In the genomic region with DNA sequence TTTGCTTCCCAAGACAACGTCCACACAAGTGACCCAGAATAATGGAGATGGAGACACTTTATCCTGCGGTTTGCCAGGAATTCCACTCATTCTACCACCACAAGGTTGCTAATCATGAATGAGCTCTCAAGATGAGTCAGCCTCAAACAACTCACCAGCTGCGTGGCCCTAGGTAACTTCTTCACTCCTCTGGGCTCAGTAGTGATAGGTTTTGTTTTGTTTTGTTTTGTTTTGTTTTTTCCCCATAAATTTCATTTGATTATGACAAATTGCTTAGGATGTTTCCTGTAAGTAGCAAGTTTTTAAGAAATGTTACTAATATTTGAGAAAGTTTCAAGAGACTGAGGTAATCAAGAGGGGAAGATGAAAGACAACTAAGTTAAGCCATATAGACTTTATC, we compare ENCODE assay signal across 10 cellular contexts.
A peak's percentile ranks its signal among the peaks of the same experiment; 100 is the strongest.
DNase-seq lines count a peak whose midpoint lies in the region; ATAC-seq, FAIRE-seq and TF ChIP-seq lines count a peak whose summit lies in the region.
"Had no signal": no experiment of that assay in that cellular context is flagged by ENCODE, and none has a peak within 500 bp of the region (broad histone marks: within the 10 kb centered on the region; RNA-seq: fewer than 3 reads in every experiment).

No MANE protein-coding gene starts in this region.

- no peak for ATAC-seq in left colon

- peak overlapping the region; percentile 89 for H3K27ac ChIP-seq in endothelial cell of umbilical vein (ENCODE audit: insufficient read depth, low read depth, low read length)
- H3K27ac ChIP-seq in smooth muscle cell (ENCODE audit: low read depth) = peak overlapping the region; percentile 93
- no peak overlapping the region for H3K27ac ChIP-seq in CD4-positive, alpha-beta memory T cell (ENCODE audit: low read depth, low read length)
- H3K27ac ChIP-seq: BLaER1 had no signal

- H3K79me2 ChIP-seq in endothelial cell of umbilical vein (ENCODE audit: control insufficient read depth, insufficient read depth, low read length) (no peaks in the 10 kb centered on the region), smooth muscle cell (ENCODE audit: low read depth) (peaks cover 10% of the 10 kb centered on the region)

- no peak overlapping the region for H3K4me3 ChIP-seq in endothelial cell of umbilical vein (replicated peaks in 1 of 3; ENCODE audit: insufficient read depth in 1 of 3, low read depth in 1 of 3, low read length in 3 of 3)
- H3K4me3 ChIP-seq in smooth muscle cell = no peak overlapping the region
- H3K4me3 ChIP-seq in CD4-positive, alpha-beta memory T cell (ENCODE audit: low read length in 2 of 2) = no peak overlapping the region
- H3K4me3 ChIP-seq: BLaER1 had no signal

- no peaks in the 10 kb centered on the region for H3K36me3 Mint-ChIP-seq in CD4-positive, alpha-beta memory T cell

- TF ChIP-seq POLR2A in endothelial cell of umbilical vein (IDR thresholded peaks at IDR 0.05; ENCODE audit: low read depth, low read length) = no peak

- H2AFZ ChIP-seq in endothelial cell of umbilical vein (ENCODE audit: low read depth, low read length) (no peak overlapping the region), smooth muscle cell (ENCODE audit: low read depth) (no peak overlapping the region)

- no peaks in the 10 kb centered on the region for H3K9me1 ChIP-seq in endothelial cell of umbilical vein (replicated peaks; ENCODE audit: control insufficient read depth, extremely low read depth, insufficient read depth, low read length)

- H3K9me3 Mint-ChIP-seq in CD4-positive, alpha-beta memory T cell = peaks cover 0 to 3% (median 0%) of the 10 kb centered on the region in 8 donors

- no peaks in the 10 kb centered on the region for H3K4me1 Mint-ChIP-seq in CD4-positive, alpha-beta memory T cell

- peaks cover 4 to 8% of the 10 kb centered on the region in 2 donors for H3K27me3 Mint-ChIP-seq in CD4-positive, alpha-beta memory T cell

- CTCF ChIA-PET in endothelial cell of umbilical vein (lab: Charles Lee) = interaction anchor here (0.6 to 1.5 kb wide), 8 partner anchors 16 to 1335 kb away, joined by 3 to 11 read pairs (median 4); no protein-coding TSS in a partner anchor
- CTCF ChIA-PET in CD4-positive, alpha-beta memory T cell (lab: Charles Lee; ENCODE audit: partially characterized antibody) = no interaction called here

- FAIRE-seq in endothelial cell of umbilical vein (lab: Jason Lieb, UNC) = peak; percentile 95

- intact Hi-C loops in endothelial cell of umbilical vein (cut with micrococcal nuclease) = loop anchor here (1.0 to 10.0 kb wide), 4 partner anchors 52 to 1334 kb away; no protein-coding TSS in a partner anchor
- intact Hi-C loops in left colon (cut with DNase I, micrococcal nuclease) = no loop called here
- intact Hi-C loops in CD4-positive, alpha-beta memory T cell (cut with micrococcal nuclease) = no loop called here

- dilution Hi-C loops in endothelial cell of umbilical vein (cut with MboI; ENCODE audit: extremely low pct_ligation_motif_present, low sequenced_read_pairs) = no loop called here

- WGBS in smooth muscle cell (ENCODE audit: low lambda C conversion rate) = 1% methylated on average over 3 of the region's 3 CpGs

- H3K4me2 ChIP-seq in endothelial cell of umbilical vein (ENCODE audit: insufficient read depth, low read length) = peak overlapping the region; percentile 6
- peak overlapping the region; percentile 62 for H3K4me2 ChIP-seq in smooth muscle cell
- H3K4me2 ChIP-seq: BLaER1 had no signal

- POLR2A ChIA-PET in endothelial cell of umbilical vein (lab: Charles Lee) = no interaction called here
- POLR2A ChIA-PET in CD4-positive, alpha-beta memory T cell (lab: Charles Lee; ENCODE audit: partially characterized antibody) = no interaction called here

- no peaks in the 10 kb centered on the region for H3K9me3 ChIP-seq in endothelial cell of umbilical vein (replicated peaks; ENCODE audit: control insufficient read depth, insufficient read depth, low read length)
- no peaks in the 10 kb centered on the region for H3K9me3 ChIP-seq in smooth muscle cell (replicated peaks; ENCODE audit: low read depth)
- no peaks in the 10 kb centered on the region for H3K9me3 ChIP-seq in CD4-positive, alpha-beta memory T cell (ENCODE audit: control insufficient read depth in 1 of 2, low read length in 2 of 2)

- TF ChIP-seq CTCF in endothelial cell of umbilical vein (IDR thresholded peaks at IDR 0.05; ENCODE audit: extremely low read depth in 1 of 2, insufficient read depth in 1 of 2, low read depth in 1 of 2, low read length in 2 of 2) (no peak), smooth muscle cell (IDR thresholded peaks at IDR 0.05; ENCODE audit: borderline replicate concordance, insufficient read depth, poor library complexity, severe bottlenecking) (no peak)

- DNase-seq in NCI-H2227 (lab: John Stamatoyannopoulos, UW; ENCODE audit: unreplicated experiment) = peak; percentile 17
- DNase-seq in NCI-H2227 treated with DMSO at 0.1 percent for 48 hours (lab: John Stamatoyannopoulos, UW) = no peak
- peak; percentile 6 for DNase-seq in NAMALWA (ENCODE audit: low spot score)
- peak; percentile 83 for DNase-seq in endothelial cell of umbilical vein (ENCODE audit: low read depth, low spot score)
- DNase-seq in smooth muscle cell (lab: John Stamatoyannopoulos, UW; ENCODE audit: unreplicated experiment) = no peak
- no peak for DNase-seq in left colon
- DNase-seq in CD4-positive, alpha-beta memory T cell = no peak
- DNase-seq in C1 segment of cervical spinal cord (lab: John Stamatoyannopoulos, UW) = no peak
- DNase-seq: NCI-H1105 treated with DMSO at 0.1 percent for 48 hours had no signal

- no peaks in the 10 kb centered on the region for H4K20me1 ChIP-seq in endothelial cell of umbilical vein (replicated peaks; ENCODE audit: control insufficient read depth, extremely low read depth, insufficient read depth, low read length)
- H4K20me1 ChIP-seq in smooth muscle cell (ENCODE audit: low read depth) = no peaks in the 10 kb centered on the region

- no peaks in the 10 kb centered on the region for H3K36me3 ChIP-seq in endothelial cell of umbilical vein (ENCODE audit: control insufficient read depth in 2 of 2, extremely low read depth in 1 of 2, insufficient read depth in 2 of 2, low read length in 2 of 2)
- H3K36me3 ChIP-seq in smooth muscle cell (ENCODE audit: low read depth) = no peaks in the 10 kb centered on the region
- no peaks in the 10 kb centered on the region for H3K36me3 ChIP-seq in CD4-positive, alpha-beta memory T cell (ENCODE audit: insufficient read depth, low read length)
- H3K36me3 ChIP-seq: BLaER1 had no signal

- H3K4me1 ChIP-seq in endothelial cell of umbilical vein (ENCODE audit: control insufficient read depth, extremely low read depth, insufficient read depth, low read length) = peaks cover 30% of the 10 kb centered on the region
- peaks cover 32% of the 10 kb centered on the region for H3K4me1 ChIP-seq in smooth muscle cell (ENCODE audit: low read depth)
- H3K4me1 ChIP-seq in CD4-positive, alpha-beta memory T cell (ENCODE audit: insufficient read depth, low read length) = no peaks in the 10 kb centered on the region

- no peaks in the 10 kb centered on the region for H3K27me3 ChIP-seq in endothelial cell of umbilical vein (ENCODE audit: control insufficient read depth in 2 of 2, insufficient read depth in 2 of 2, low read length in 2 of 2)
- no peaks in the 10 kb centered on the region for H3K27me3 ChIP-seq in smooth muscle cell (ENCODE audit: low read depth)
- H3K27me3 ChIP-seq in CD4-positive, alpha-beta memory T cell (ENCODE audit: insufficient read depth, low read length) = no peaks in the 10 kb centered on the region
- H3K27me3 ChIP-seq: BLaER1 had no signal

- no peak overlapping the region for H3K4me3 Mint-ChIP-seq in CD4-positive, alpha-beta memory T cell

- H3K9ac ChIP-seq in endothelial cell of umbilical vein (replicated peaks; ENCODE audit: extremely low read depth, insufficient read depth, low read length) (no peak overlapping the region), smooth muscle cell (ENCODE audit: low read depth) (peak overlapping the region; percentile 10)
- H3K9ac ChIP-seq: BLaER1 had no signal

- H3K27ac Mint-ChIP-seq in CD4-positive, alpha-beta memory T cell = no peak overlapping the region

- BruUV-seq in endothelial cell of umbilical vein (replicated peaks; lab: Mats Ljungman, UMichigan) = no TSS peak

- H3F3A ChIP-seq in smooth muscle cell (ENCODE audit: low read depth) = peaks cover 7% of the 10 kb centered on the region

TF ChIP-seq in endothelial cell of umbilical vein, 7 proteins besides CTCF, POLR2A, EP300 and RAD21:
- peak; percentile 82 for TF ChIP-seq JUN (IDR thresholded peaks at IDR 0.05; ENCODE audit: borderline replicate concordance, insufficient read depth, insufficient read length, low read depth)
- no peak for TF ChIP-seq MYC (IDR thresholded peaks at IDR 0.05; ENCODE audit: low read depth, low read length)
- peak; percentile 89 for TF ChIP-seq FOS (IDR thresholded peaks at IDR 0.05; ENCODE audit: borderline replicate concordance, insufficient read depth, low read length)
- TF ChIP-seq POLR2AphosphoS5 (IDR thresholded peaks at IDR 0.05; ENCODE audit: insufficient read depth, low read depth, low read length) = peak; percentile 70

Comparison
In these comparisons a context has a peak if more than half of its experiments do, and no peak if none do; other contexts are left out.
1. DNase-seq: peak in NCI-H2227 (single experiment), NAMALWA (single experiment) and endothelial cell of umbilical vein (single experiment); none in NCI-H2227 treated with DMSO at 0.1 percent for 48 hours (single experiment), smooth muscle cell (single experiment), left colon (0 of 2), CD4-positive, alpha-beta memory T cell (0 of 5) and C1 segment of cervical spinal cord (0 of 14).